In genomic region chr11:14300661-14301304, GRCh38 we compare ENCODE assay signal across 8 cellular contexts. TPM values are rescaled to one million over a fixed set of nuclear protein-coding genes. Genes with fewer than 3 reads are reported as not detected.
DNase-seq lines count a peak whose midpoint lies in the region; ATAC-seq and TF ChIP-seq lines count a peak whose summit lies in the region.

No MANE protein-coding gene starts in this region.

- no peaks in the 10 kb centered on the region for H3K27me3 ChIP-seq in dorsolateral prefrontal cortex

- intact Hi-C loops in dorsolateral prefrontal cortex (cut with DNase I), result loop anchor here (2.0 kb wide), 1 partner anchor 154 kb away; no protein-coding TSS in a partner anchor

- H3K27ac ChIP-seq in dorsolateral prefrontal cortex, result no peak overlapping the region

- no peak overlapping the region for H3K4me3 ChIP-seq in AG09309 (ENCODE audit: control insufficient read depth, low read depth, low read length)
- H3K4me3 ChIP-seq in dorsolateral prefrontal cortex, result peak overlapping the region in 2 of 59 donors; percentile 5 to 13

- peak; percentile 51 for DNase-seq in AG09309 (ENCODE audit: low read depth)
- peak; percentile 54 for DNase-seq in NCI-H2196 (lab: John Stamatoyannopoulos, UW; ENCODE audit: unreplicated experiment)
- DNase-seq in activated CD4-positive, alpha-beta T cell treated with anti-CD3 and anti-CD28 coated beads for 1 hour, result peak; percentile 14
- peak in 8 of 10 donors; percentile 32 to 78 (median 60) for DNase-seq in dorsolateral prefrontal cortex
- peak; percentile 81 to 83 for DNase-seq in lung microvascular endothelial cell (ENCODE audit: low read depth in 2 of 2)
- DNase-seq in stimulated activated naive CD4-positive, alpha-beta T cell (lab: John Stamatoyannopoulos, UW), result peak in 4 of 6 experiments; percentile 8 to 27 (median 20)

- TF ChIP-seq CTCF in AG09309 (IDR thresholded peaks at IDR 0.05; ENCODE audit: control insufficient read depth, insufficient read depth, low read depth, low read length, missing control alignments) (peak; percentile 86), dorsolateral prefrontal cortex (IDR thresholded peaks at IDR 0.05 in 54 of 56, conservative IDR thresholded peaks at IDR 0.05 in 2 of 56; ENCODE audit: low read depth in 1 of 56, partially characterized antibody in 56 of 56) (peak; percentile 61 to 91 (median 80))

- ATAC-seq in GM18511 (IDR thresholded peaks at IDR 0.05; ENCODE audit: unreplicated experiment) (peak; percentile 87), HG02981 (IDR thresholded peaks at IDR 0.05; ENCODE audit: unreplicated experiment) (peak; percentile 88)

RNA-seq across cellular contexts. Expression of gene RRAS2, which starts 58.2 kb away (rescaled TPM):
- total RNA-seq in dorsolateral prefrontal cortex (10 to 100 TPM in 106 of 120 experiments, 1 to 10 TPM in 14; 6.9 to 20.2 (median 12.8) TPM), lung microvascular endothelial cell (96.5 and 119 TPM in 2 replicates)

Comparison
In these comparisons a context has a peak if more than half of its experiments do, and no peak if none do; other contexts are left out.
1. DNase-seq: peak in every context shown above with its lines; median percentile 82 in lung microvascular endothelial cell; 60 in dorsolateral prefrontal cortex; 54 in NCI-H2196; 51 in AG09309; 20 in stimulated activated naive CD4-positive, alpha-beta T cell; 14 in activated CD4-positive, alpha-beta T cell treated with anti-CD3 and anti-CD28 coated beads for 1 hour.